In genomic region chr14:89266754-89267153, GRCh38 we compare ENCODE assay signal across 20 cellular contexts.
DNase-seq lines count a peak whose midpoint lies in the region; ATAC-seq and TF ChIP-seq lines count a peak whose summit lies in the region.
"Had no signal": no experiment of that assay in that cellular context is flagged by ENCODE, and none has a peak within 500 bp of the region (broad histone marks: within the 10 kb centered on the region; RNA-seq: fewer than 3 reads in every experiment).

No MANE protein-coding gene starts in this region.

- no peak overlapping the region for H3K4me3 ChIP-seq in aorta (ENCODE audit: low read length in 2 of 2)
- H3K4me3 ChIP-seq: BLaER1, stomach had no signal

- TF ChIP-seq CTCF in foreskin keratinocyte (conservative IDR thresholded peaks at IDR 0.05) = no peak

- H3K27me3 ChIP-seq in foreskin keratinocyte (no peaks in the 10 kb centered on the region), aorta (ENCODE audit: control insufficient read depth in 1 of 2, insufficient read depth in 2 of 2, low read length in 1 of 2) (no peaks in the 10 kb centered on the region)
- H3K27me3 ChIP-seq: BLaER1, stomach had no signal

- WGBS in aorta, 2 donors = 76 to 81% methylated on average over 7 of the region's 7 CpGs

- no peaks in the 10 kb centered on the region for H3K36me3 ChIP-seq in aorta (ENCODE audit: control insufficient read depth in 1 of 2, insufficient read depth in 2 of 2, low read length in 1 of 2)

- peaks cover 75% of the 10 kb centered on the region for H3K4me1 Mint-ChIP-seq in activated naive CD8-positive, alpha-beta T cell (ENCODE audit: low read depth)
- H3K4me1 Mint-ChIP-seq in activated naive CD8-positive, alpha-beta T cell treated with anti-CD3 and anti-CD28 coated beads for 36 hours = peaks cover 57% of the 10 kb centered on the region
- H3K4me1 Mint-ChIP-seq in activated T-helper 2 cell treated with anti-CD3 and anti-CD28 coated beads, Interferon-gamma antibody, Interleukin-2, Interleukin-4, amounts not matched to agents 10 μg/mL and 5 μg/mL and 100 μg/mL, durations not matched to agents 14 hours and 24 hours and 36 hours (ENCODE audit: low read depth) = peaks cover 45% of the 10 kb centered on the region

- ATAC-seq in foreskin keratinocyte = peak; percentile 18
- no peak for ATAC-seq in aorta (ENCODE audit: low FRiP score)
- ATAC-seq in GM19023 (IDR thresholded peaks at IDR 0.05; ENCODE audit: unreplicated experiment) = no peak
- ATAC-seq: activated CD4-positive, CD25-positive, alpha-beta regulatory T cell treated with anti-CD3 and anti-CD28 coated beads, Interleukin-2, amount 50 U/mL, for 24 hours; left cardiac atrium had no signal

- H3K27ac ChIP-seq in foreskin keratinocyte (no peak overlapping the region), aorta (ENCODE audit: low read depth in 1 of 2, low read length in 2 of 2) (peak overlapping the region; percentile 91 to 95)
- H3K27ac ChIP-seq: BLaER1, stomach had no signal

- peaks cover 15% of the 10 kb centered on the region for H3K36me3 Mint-ChIP-seq in activated naive CD8-positive, alpha-beta T cell
- peaks cover 35% of the 10 kb centered on the region for H3K36me3 Mint-ChIP-seq in activated naive CD8-positive, alpha-beta T cell treated with anti-CD3 and anti-CD28 coated beads for 36 hours
- peaks cover 41% of the 10 kb centered on the region for H3K36me3 Mint-ChIP-seq in activated T-helper 2 cell treated with anti-CD3 and anti-CD28 coated beads, Interferon-gamma antibody, Interleukin-2, Interleukin-4, amounts not matched to agents 10 μg/mL and 5 μg/mL and 100 μg/mL, durations not matched to agents 14 hours and 24 hours and 36 hours (ENCODE audit: low read depth)

- no peaks in the 10 kb centered on the region for H3K9me3 ChIP-seq in aorta (ENCODE audit: control insufficient read depth, low read length)
- H3K9me3 ChIP-seq: BLaER1, stomach had no signal

- H3K4me1 ChIP-seq in foreskin keratinocyte = no peaks in the 10 kb centered on the region
- H3K4me1 ChIP-seq in aorta (ENCODE audit: control insufficient read depth in 1 of 2, insufficient read depth in 2 of 2, low read length in 2 of 2) = peaks cover 2 to 14% of the 10 kb centered on the region in 2 donors

- no peak overlapping the region for H3K4me3 Mint-ChIP-seq in activated naive CD8-positive, alpha-beta T cell
- no peak overlapping the region for H3K4me3 Mint-ChIP-seq in activated naive CD8-positive, alpha-beta T cell treated with anti-CD3 and anti-CD28 coated beads for 36 hours
- H3K4me3 Mint-ChIP-seq in activated T-helper 2 cell treated with anti-CD3 and anti-CD28 coated beads, Interferon-gamma antibody, Interleukin-2, Interleukin-4, amounts not matched to agents 10 μg/mL and 5 μg/mL and 100 μg/mL, durations not matched to agents 14 hours and 24 hours and 36 hours (ENCODE audit: low read depth) = no peak overlapping the region
- H3K4me3 Mint-ChIP-seq: activated T-helper 1 cell treated with anti-CD3 and anti-CD28 coated beads, Interleukin-12 subunit alpha, Interleukin-12 subunit beta, Interleukin-2, Interleukin-4 antibody, amounts not matched to agents 30 ng/mL and 10 ng/mL and 1 ng/mL, durations not matched to agents 14 hours and 24 hours and 36 hours had no signal

- intact Hi-C loops in activated T-helper 2 cell treated with anti-CD3 and anti-CD28 coated beads, Interferon-gamma antibody, Interleukin-2, Interleukin-4, amounts not matched to agents 10 μg/mL and 5 μg/mL and 100 μg/mL, durations not matched to agents 14 hours and 24 hours and 36 hours (cut with micrococcal nuclease) = no loop called here
- intact Hi-C loops in aorta (cut with DNase I) = no loop called here

- DNase-seq in activated naive CD8-positive, alpha-beta T cell treated with anti-CD3 and anti-CD28 coated beads for 36 hours = no peak
- no peak for DNase-seq in activated T-helper 2 cell treated with anti-CD3 and anti-CD28 coated beads, Interferon-gamma antibody, Interleukin-2, Interleukin-4, amounts not matched to agents 10 μg/mL and 5 μg/mL and 100 μg/mL, durations not matched to agents 14 hours and 24 hours and 36 hours (ENCODE audit: low spot score)
- DNase-seq in foreskin keratinocyte (no peak), aorta (no peak), middle frontal gyrus (ENCODE audit: extremely low spot score, low spot score) (no peak), retina (no peak)
- DNase-seq: central memory CD4-positive, alpha-beta T cell; erythroblast; left cardiac atrium; midbrain; NCI-H1436 treated with DMSO at 0.1 percent for 48 hours; NCI-H524 treated with DMSO at 0.1 percent for 48 hours; posterior cingulate gyrus; stomach; T1000 had no signal

- H3K9me3 Mint-ChIP-seq in activated naive CD8-positive, alpha-beta T cell (ENCODE audit: low read depth) = no peaks in the 10 kb centered on the region
- H3K9me3 Mint-ChIP-seq in activated naive CD8-positive, alpha-beta T cell treated with anti-CD3 and anti-CD28 coated beads for 36 hours = peaks cover 4% of the 10 kb centered on the region
- no peaks in the 10 kb centered on the region for H3K9me3 Mint-ChIP-seq in activated T-helper 2 cell treated with anti-CD3 and anti-CD28 coated beads, Interferon-gamma antibody, Interleukin-2, Interleukin-4, amounts not matched to agents 10 μg/mL and 5 μg/mL and 100 μg/mL, durations not matched to agents 14 hours and 24 hours and 36 hours
- H3K9me3 Mint-ChIP-seq: activated T-helper 1 cell treated with anti-CD3 and anti-CD28 coated beads, Interleukin-12 subunit alpha, Interleukin-12 subunit beta, Interleukin-2, Interleukin-4 antibody, amounts not matched to agents 30 ng/mL and 10 ng/mL and 1 ng/mL, durations not matched to agents 14 hours and 24 hours and 36 hours had no signal

- H3K27me3 Mint-ChIP-seq in activated naive CD8-positive, alpha-beta T cell = no peaks in the 10 kb centered on the region
- H3K27me3 Mint-ChIP-seq in activated naive CD8-positive, alpha-beta T cell treated with anti-CD3 and anti-CD28 coated beads for 36 hours = no peaks in the 10 kb centered on the region
- H3K27me3 Mint-ChIP-seq in activated T-helper 2 cell treated with anti-CD3 and anti-CD28 coated beads, Interferon-gamma antibody, Interleukin-2, Interleukin-4, amounts not matched to agents 10 μg/mL and 5 μg/mL and 100 μg/mL, durations not matched to agents 14 hours and 24 hours and 36 hours (ENCODE audit: low read depth) = no peaks in the 10 kb centered on the region

- peak overlapping the region; percentile 78 for H3K27ac Mint-ChIP-seq in activated naive CD8-positive, alpha-beta T cell
- H3K27ac Mint-ChIP-seq in activated naive CD8-positive, alpha-beta T cell treated with anti-CD3 and anti-CD28 coated beads for 36 hours = no peak overlapping the region
- peak overlapping the region; percentile 25 for H3K27ac Mint-ChIP-seq in activated T-helper 2 cell treated with anti-CD3 and anti-CD28 coated beads, Interferon-gamma antibody, Interleukin-2, Interleukin-4, amounts not matched to agents 10 μg/mL and 5 μg/mL and 100 μg/mL, durations not matched to agents 14 hours and 24 hours and 36 hours
- H3K27ac Mint-ChIP-seq: activated T-helper 1 cell treated with anti-CD3 and anti-CD28 coated beads, Interleukin-12 subunit alpha, Interleukin-12 subunit beta, Interleukin-2, Interleukin-4 antibody, amounts not matched to agents 30 ng/mL and 10 ng/mL and 1 ng/mL, durations not matched to agents 14 hours and 24 hours and 36 hours had no signal
